In genomic region chr11:15897211-15897960, GRCh38 we compare ENCODE assay signal across 1 cellular context.
TF ChIP-seq lines count a peak whose summit lies in the region.

No MANE protein-coding gene starts in this region.

TF ChIP-seq in IMR-90, 13 proteins besides CTCF, POLR2A, EP300 and RAD21:
- TF ChIP-seq, protein P1, sequence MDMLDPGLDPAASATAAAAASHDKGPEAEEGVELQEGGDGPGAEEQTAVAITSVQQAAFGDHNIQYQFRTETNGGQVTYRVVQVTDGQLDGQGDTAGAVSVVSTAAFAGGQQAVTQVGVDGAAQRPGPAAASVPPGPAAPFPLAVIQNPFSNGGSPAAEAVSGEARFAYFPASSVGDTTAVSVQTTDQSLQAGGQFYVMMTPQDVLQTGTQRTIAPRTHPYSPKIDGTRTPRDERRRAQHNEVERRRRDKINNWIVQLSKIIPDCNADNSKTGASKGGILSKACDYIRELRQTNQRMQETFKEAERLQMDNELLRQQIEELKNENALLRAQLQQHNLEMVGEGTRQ (IDR thresholded peaks at IDR 0.05; ENCODE audit: low read depth, low read length), result no peak
- TF ChIP-seq RFX5 (IDR thresholded peaks at IDR 0.05; ENCODE audit: low read depth, low read length), result peak; percentile 37; the same call in 1 of the 2 replicates
- no peak for TF ChIP-seq NFE2L2 (IDR thresholded peaks at IDR 0.05; ENCODE audit: low read depth, low read length)
- no peak for TF ChIP-seq MXI1 (IDR thresholded peaks at IDR 0.05; ENCODE audit: borderline replicate concordance, low read depth, low read length)
- TF ChIP-seq SMC3 (IDR thresholded peaks at IDR 0.05; ENCODE audit: low read depth, low read length), result no peak
- peak; percentile 72 for TF ChIP-seq CEBPB (IDR thresholded peaks at IDR 0.05; ENCODE audit: low read depth, low read length)
- no peak for TF ChIP-seq RCOR1 (IDR thresholded peaks at IDR 0.05; ENCODE audit: insufficient replicate concordance, low read length)
- no peak for TF ChIP-seq FOS (IDR thresholded peaks at IDR 0.05; ENCODE audit: low read depth, low read length)
- TF ChIP-seq MAZ (IDR thresholded peaks at IDR 0.05; ENCODE audit: borderline replicate concordance, low read depth, low read length), result no peak
- TF ChIP-seq CHD1 (IDR thresholded peaks at IDR 0.05; ENCODE audit: low read depth, low read length), result no peak
- no peak for TF ChIP-seq BHLHE40 (IDR thresholded peaks at IDR 0.05; ENCODE audit: low read depth, low read length)
- TF ChIP-seq MAFK (IDR thresholded peaks at IDR 0.05; ENCODE audit: low read depth, low read length), result no peak
- TF ChIP-seq, protein P2, sequence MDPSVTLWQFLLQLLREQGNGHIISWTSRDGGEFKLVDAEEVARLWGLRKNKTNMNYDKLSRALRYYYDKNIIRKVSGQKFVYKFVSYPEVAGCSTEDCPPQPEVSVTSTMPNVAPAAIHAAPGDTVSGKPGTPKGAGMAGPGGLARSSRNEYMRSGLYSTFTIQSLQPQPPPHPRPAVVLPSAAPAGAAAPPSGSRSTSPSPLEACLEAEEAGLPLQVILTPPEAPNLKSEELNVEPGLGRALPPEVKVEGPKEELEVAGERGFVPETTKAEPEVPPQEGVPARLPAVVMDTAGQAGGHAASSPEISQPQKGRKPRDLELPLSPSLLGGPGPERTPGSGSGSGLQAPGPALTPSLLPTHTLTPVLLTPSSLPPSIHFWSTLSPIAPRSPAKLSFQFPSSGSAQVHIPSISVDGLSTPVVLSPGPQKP (IDR thresholded peaks at IDR 0.05; ENCODE audit: borderline replicate concordance, low read depth, low read length), result no peak
TF ChIP-seq in IMR-90: peak in this region for 2.
